In genomic region chr15:58182460-58183163, GRCh38 we compare ENCODE assay signal across 8 cellular contexts. TPM values are rescaled to one million over a fixed set of nuclear protein-coding genes. Genes with fewer than 3 reads are reported as not detected.
A peak's percentile ranks its signal among the peaks of the same experiment; 100 is the strongest.
DNase-seq lines count a peak whose midpoint lies in the region; ATAC-seq and TF ChIP-seq lines count a peak whose summit lies in the region.

No MANE protein-coding gene starts in this region.

- H2AFZ ChIP-seq in parathyroid adenoma = no peak overlapping the region

- no peak overlapping the region for H3K4me2 ChIP-seq in parathyroid adenoma (ENCODE audit: low read length)

- no peaks in the 10 kb centered on the region for H3K9me3 Mint-ChIP-seq in CD4-positive, alpha-beta T cell
- H3K9me3 Mint-ChIP-seq in activated T-cell treated with anti-CD3 and anti-CD28 coated beads, Interleukin-2, amount 50 U/mL, for 4 hours = no peaks in the 10 kb centered on the region

- H3K4me3 Mint-ChIP-seq in CD4-positive, alpha-beta T cell = no peak overlapping the region
- H3K4me3 Mint-ChIP-seq in activated T-cell treated with anti-CD3 and anti-CD28 coated beads, Interleukin-2, amount 50 U/mL, for 4 hours = no peak overlapping the region

- ATAC-seq in CD4-positive, alpha-beta T cell (ENCODE audit: poor library complexity) = no peak
- ATAC-seq in activated T-cell treated with anti-CD3 and anti-CD28 coated beads, Interleukin-2, amount 50 U/mL, for 4 hours = peak; percentile 70 to 71

- H3K9ac ChIP-seq in parathyroid adenoma = no peak overlapping the region

- H3K9me3 ChIP-seq in CD4-positive, alpha-beta T cell (ENCODE audit: control insufficient read depth, low read length) = no peaks in the 10 kb centered on the region
- no peaks in the 10 kb centered on the region for H3K9me3 ChIP-seq in parathyroid adenoma (ENCODE audit: control insufficient read depth, low read length)

- CTCF ChIA-PET in CD4-positive, alpha-beta T cell (lab: Charles Lee) = interaction anchor here (1.0 kb wide), 1 partner anchor 211 kb away, joined by 3 read pairs; no protein-coding TSS in a partner anchor

- peaks cover 20% of the 10 kb centered on the region for H3K27me3 ChIP-seq in CD4-positive, alpha-beta T cell (ENCODE audit: control insufficient read depth, insufficient read depth, low read length)
- no peaks in the 10 kb centered on the region for H3K27me3 ChIP-seq in parathyroid adenoma (ENCODE audit: control insufficient read depth, insufficient read depth, low read length)

- peak in 1 of 10 experiments; percentile 2 for DNase-seq in CD4-positive, alpha-beta T cell
- DNase-seq in H4 (ENCODE audit: low spot score) (peak; percentile 48), NCI-H774 (lab: John Stamatoyannopoulos, UW) (peak; percentile 31), globus pallidus (ENCODE audit: low spot score) (peak; percentile 38), amniotic stem cell (lab: John Stamatoyannopoulos, UW) (no peak), coronary artery (ENCODE audit: low spot score) (no peak)
- no peak for DNase-seq in activated T-cell treated with anti-CD3 and anti-CD28 coated beads, Interleukin-2, amount 50 U/mL, for 4 hours

- H3K79me2 ChIP-seq in parathyroid adenoma = no peaks in the 10 kb centered on the region

- no peaks in the 10 kb centered on the region for H3K4me1 ChIP-seq in parathyroid adenoma

- no peak overlapping the region for H3K4me3 ChIP-seq in parathyroid adenoma (ENCODE audit: low read depth, low read length)
- H3K4me3 ChIP-seq in coronary artery = no peak overlapping the region

- peak; percentile 34 for TF ChIP-seq CTCF in CD4-positive, alpha-beta T cell (IDR thresholded peaks at IDR 0.05)
- peak; percentile 55 for TF ChIP-seq CTCF in parathyroid adenoma (IDR thresholded peaks at IDR 0.05)
- TF ChIP-seq CTCF in coronary artery (IDR thresholded peaks at IDR 0.05) = no peak

- intact Hi-C loops in CD4-positive, alpha-beta T cell (cut with DNase I, micrococcal nuclease) = loop anchor here (1.0 to 5.0 kb wide), 3 partner anchors 139 to 620 kb away; no protein-coding TSS in a partner anchor

- no peak overlapping the region for H3K27ac ChIP-seq in CD4-positive, alpha-beta T cell (ENCODE audit: low read depth, low read length)
- H3K27ac ChIP-seq in parathyroid adenoma (no peak overlapping the region), coronary artery (no peak overlapping the region)

- no peaks in the 10 kb centered on the region for H3K36me3 Mint-ChIP-seq in CD4-positive, alpha-beta T cell (ENCODE audit: low read depth)
- no peaks in the 10 kb centered on the region for H3K36me3 Mint-ChIP-seq in activated T-cell treated with anti-CD3 and anti-CD28 coated beads, Interleukin-2, amount 50 U/mL, for 4 hours (ENCODE audit: insufficient read depth)

- peaks cover 7% of the 10 kb centered on the region for H3K4me1 Mint-ChIP-seq in CD4-positive, alpha-beta T cell (ENCODE audit: low read depth)
- peaks cover 4% of the 10 kb centered on the region for H3K4me1 Mint-ChIP-seq in activated T-cell treated with anti-CD3 and anti-CD28 coated beads, Interleukin-2, amount 50 U/mL, for 4 hours (ENCODE audit: low read depth)

- POLR2A ChIA-PET in CD4-positive, alpha-beta T cell (lab: Charles Lee) = no interaction called here

- H3K27me3 Mint-ChIP-seq in CD4-positive, alpha-beta T cell = peaks cover 38% of the 10 kb centered on the region
- peaks cover 26% of the 10 kb centered on the region for H3K27me3 Mint-ChIP-seq in activated T-cell treated with anti-CD3 and anti-CD28 coated beads, Interleukin-2, amount 50 U/mL, for 4 hours (ENCODE audit: low read depth)

- H3K36me3 ChIP-seq in parathyroid adenoma (ENCODE audit: control insufficient read depth, insufficient read depth, low read length) = no peaks in the 10 kb centered on the region

- H3K27ac Mint-ChIP-seq in CD4-positive, alpha-beta T cell = no peak overlapping the region

RNA-seq across cellular contexts. Expression of gene AQP9, which starts 44.4 kb away (rescaled TPM):
- total RNA-seq in CD4-positive, alpha-beta T cell = under 1 TPM; 0.31 to 0.55 TPM
- not detected in 2 replicates for total RNA-seq in H4 (2014; rRNA removed; shearing (Covaris generic))
- under 1 TPM; 0.26 to 0.99 (median 0.60) TPM for total RNA-seq in activated T-cell treated with anti-CD3 and anti-CD28 coated beads, Interleukin-2, amount 50 U/mL, for 4 hours

Comparison
In these comparisons a context has a peak if more than half of its experiments do, and no peak if none do; other contexts are left out.
1. DNase-seq: peak in H4 (single experiment), NCI-H774 (single experiment) and globus pallidus (single experiment); none in activated T-cell treated with anti-CD3 and anti-CD28 coated beads, Interleukin-2, amount 50 U/mL, for 4 hours (single experiment), amniotic stem cell (single experiment) and coronary artery (single experiment).